ENCODE assay signal across 9 cellular contexts in genomic region chrX:16826207-16826606, GRCh38.
DNase-seq lines count a peak whose midpoint lies in the region; ATAC-seq and TF ChIP-seq lines count a peak whose summit lies in the region.
"Had no signal": no experiment of that assay in that cellular context is flagged by ENCODE, and none has a peak within 500 bp of the region (broad histone marks: within the 10 kb centered on the region; RNA-seq: fewer than 3 reads in every experiment).

No MANE protein-coding gene starts in this region.

- H3K4me3 ChIP-seq in RWPE2 (ENCODE audit: severe bottlenecking): no peak overlapping the region

- peak; percentile 61 for ATAC-seq in HG03342 (IDR thresholded peaks at IDR 0.05; ENCODE audit: unreplicated experiment)
- no peak for ATAC-seq in RWPE2 (ENCODE audit: low read depth)
- ATAC-seq in HG02840 (IDR thresholded peaks at IDR 0.05; ENCODE audit: low FRiP score, unreplicated experiment): no peak
- no peak for ATAC-seq in HG02884 (IDR thresholded peaks at IDR 0.05; ENCODE audit: unreplicated experiment)

- no peak for TF ChIP-seq POLR2A in erythroblast (IDR thresholded peaks at IDR 0.05; ENCODE audit: low read length)

- peaks cover 26% of the 10 kb centered on the region for H3K4me1 ChIP-seq in RWPE2 (ENCODE audit: insufficient read depth, poor library complexity, severe bottlenecking)

- H3K27me3 ChIP-seq in RWPE2 (ENCODE audit: insufficient read depth, poor library complexity, severe bottlenecking): no peaks in the 10 kb centered on the region

- peak overlapping the region; percentile 92 for H3K27ac ChIP-seq in RWPE2 (ENCODE audit: poor library complexity, severe bottlenecking)

- no peaks in the 10 kb centered on the region for H3K9me3 ChIP-seq in RWPE2 (ENCODE audit: severe bottlenecking)

- H3K36me3 ChIP-seq in RWPE2 (ENCODE audit: low read depth): peaks cover 20% of the 10 kb centered on the region

- peak; percentile 7 for DNase-seq in SKM-1 (lab: John Stamatoyannopoulos, UW; ENCODE audit: unreplicated experiment)
- DNase-seq in SKM-1 treated with dmso at 0.1 percent for 144 hours (lab: John Stamatoyannopoulos, UW; ENCODE audit: unreplicated experiment): no peak
- DNase-seq in RWPE2 (ENCODE audit: low spot score): no peak
- peak; percentile 56 to 68 for DNase-seq in erythroblast (lab: John Stamatoyannopoulos, UW)
- peak; percentile 57 for DNase-seq in pons (ENCODE audit: low spot score)
- DNase-seq: activated naive CD8-positive, alpha-beta T cell treated with anti-CD3 and anti-CD28 coated beads, Interleukin-2, amount 10 ng/mL, durations not matched to agents 7 days and 5 days had no signal

- peak; percentile 59 for TF ChIP-seq CTCF in RWPE2 (IDR thresholded peaks at IDR 0.05; ENCODE audit: poor library complexity, severe bottlenecking)

Comparison
In these comparisons a context has a peak if more than half of its experiments do, and no peak if none do; other contexts are left out.
1. DNase-seq: peak in SKM-1 (single experiment), erythroblast (2 of 2) and pons (single experiment); none in SKM-1 treated with dmso at 0.1 percent for 144 hours (single experiment) and RWPE2 (single experiment).